In the genomic region with DNA sequence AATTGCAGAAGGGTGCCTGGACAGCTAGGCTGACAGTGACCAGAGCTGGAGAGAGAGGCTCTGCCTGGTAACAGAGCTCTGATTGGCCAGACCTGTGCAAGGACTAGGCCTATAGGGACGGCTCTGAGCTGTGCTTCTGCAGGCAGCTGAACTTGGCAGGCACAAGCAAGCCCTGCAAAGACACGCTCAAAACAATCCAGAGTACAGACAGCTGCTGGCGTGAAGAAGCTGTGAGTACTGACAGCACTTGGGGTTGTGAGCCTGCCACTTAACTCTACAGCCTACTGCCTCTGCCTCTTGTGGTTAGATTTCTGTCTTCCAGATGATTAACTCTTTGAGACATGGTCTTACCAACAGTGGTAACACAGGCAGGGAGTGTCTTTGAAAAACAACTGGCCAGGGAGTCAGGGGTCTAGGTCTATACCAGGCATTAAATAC, we compare ENCODE assay signal across 8 cellular contexts.
DNase-seq lines count a peak whose midpoint lies in the region; ATAC-seq and TF ChIP-seq lines count a peak whose summit lies in the region.

No MANE protein-coding gene starts in this region.

- no peaks in the 10 kb centered on the region for H3K9me3 ChIP-seq in adrenal gland (replicated peaks in 1 of 3)
- H3K9me3 ChIP-seq in cardiac muscle cell (ENCODE audit: low read depth), result no peaks in the 10 kb centered on the region
- no peaks in the 10 kb centered on the region for H3K9me3 ChIP-seq in parathyroid adenoma (ENCODE audit: control insufficient read depth, low read length)

- H3K9ac ChIP-seq in parathyroid adenoma, result no peak overlapping the region

- intact Hi-C loops in adrenal gland (cut with DNase I), result no loop called here

- H3K4me1 ChIP-seq in adrenal gland (replicated peaks in 1 of 2) (peaks cover 6 to 55% of the 10 kb centered on the region in 2 donors), cardiac muscle cell (ENCODE audit: low read depth) (peaks cover 67% of the 10 kb centered on the region), parathyroid adenoma (peaks cover 29% of the 10 kb centered on the region)

- H3K36me3 ChIP-seq in adrenal gland (replicated peaks in 1 of 2) (no peaks in the 10 kb centered on the region), cardiac muscle cell (no peaks in the 10 kb centered on the region), parathyroid adenoma (ENCODE audit: control insufficient read depth, insufficient read depth, low read length) (no peaks in the 10 kb centered on the region)

- no peak overlapping the region for H2AFZ ChIP-seq in parathyroid adenoma

- no peaks in the 10 kb centered on the region for H3K79me2 ChIP-seq in parathyroid adenoma

- ATAC-seq in GM19463 (IDR thresholded peaks at IDR 0.05; ENCODE audit: unreplicated experiment), result peak; percentile 99
- peak; percentile 99 for ATAC-seq in HG03442 (IDR thresholded peaks at IDR 0.05; ENCODE audit: unreplicated experiment)

- TF ChIP-seq POLR2A in adrenal gland (IDR thresholded peaks at IDR 0.05), result peak in 1 of 2 donors; percentile 51

- DNase-seq in DMS153 (lab: John Stamatoyannopoulos, UW) (peak; percentile 84), NCI-H510A treated with DMSO at 0.1 percent for 48 hours (lab: John Stamatoyannopoulos, UW) (peak; percentile 94), adrenal gland (peak; percentile 90 to 98 (median 96)), cardiac muscle cell (ENCODE audit: low read depth in 1 of 2, low spot score in 1 of 2) (peak; percentile 95 to 98)
- no peak for DNase-seq in effector CD4-positive, alpha-beta T cell

- H3K27me3 ChIP-seq in adrenal gland (no peaks in the 10 kb centered on the region), cardiac muscle cell (no peaks in the 10 kb centered on the region), parathyroid adenoma (ENCODE audit: control insufficient read depth, insufficient read depth, low read length) (no peaks in the 10 kb centered on the region)

- H3K27ac ChIP-seq in adrenal gland, result peak overlapping the region in 3 of 5 donors; percentile 52 to 86 (median 73)
- peak overlapping the region; percentile 41 for H3K27ac ChIP-seq in cardiac muscle cell
- H3K27ac ChIP-seq in parathyroid adenoma, result peak overlapping the region; percentile 43

- TF ChIP-seq CTCF in adrenal gland (IDR thresholded peaks at IDR 0.05), result no peak
- no peak for TF ChIP-seq CTCF in cardiac muscle cell (IDR thresholded peaks at IDR 0.05; ENCODE audit: low read depth, low read length)
- TF ChIP-seq CTCF in parathyroid adenoma (IDR thresholded peaks at IDR 0.05), result no peak

- H3K4me3 ChIP-seq in adrenal gland, result peak overlapping the region in 1 of 4 donors; percentile 51
- no peak overlapping the region for H3K4me3 ChIP-seq in cardiac muscle cell
- no peak overlapping the region for H3K4me3 ChIP-seq in parathyroid adenoma (ENCODE audit: low read depth, low read length)

- 0 to 1% (median 0%) methylated on average over 1 to 3 of the region's 3 CpGs for WGBS in adrenal gland, 4 donors

- H3K4me2 ChIP-seq in parathyroid adenoma (ENCODE audit: low read length), result peak overlapping the region; percentile 23
